10 cellular contexts compared by ENCODE assay signal in the genomic region with DNA sequence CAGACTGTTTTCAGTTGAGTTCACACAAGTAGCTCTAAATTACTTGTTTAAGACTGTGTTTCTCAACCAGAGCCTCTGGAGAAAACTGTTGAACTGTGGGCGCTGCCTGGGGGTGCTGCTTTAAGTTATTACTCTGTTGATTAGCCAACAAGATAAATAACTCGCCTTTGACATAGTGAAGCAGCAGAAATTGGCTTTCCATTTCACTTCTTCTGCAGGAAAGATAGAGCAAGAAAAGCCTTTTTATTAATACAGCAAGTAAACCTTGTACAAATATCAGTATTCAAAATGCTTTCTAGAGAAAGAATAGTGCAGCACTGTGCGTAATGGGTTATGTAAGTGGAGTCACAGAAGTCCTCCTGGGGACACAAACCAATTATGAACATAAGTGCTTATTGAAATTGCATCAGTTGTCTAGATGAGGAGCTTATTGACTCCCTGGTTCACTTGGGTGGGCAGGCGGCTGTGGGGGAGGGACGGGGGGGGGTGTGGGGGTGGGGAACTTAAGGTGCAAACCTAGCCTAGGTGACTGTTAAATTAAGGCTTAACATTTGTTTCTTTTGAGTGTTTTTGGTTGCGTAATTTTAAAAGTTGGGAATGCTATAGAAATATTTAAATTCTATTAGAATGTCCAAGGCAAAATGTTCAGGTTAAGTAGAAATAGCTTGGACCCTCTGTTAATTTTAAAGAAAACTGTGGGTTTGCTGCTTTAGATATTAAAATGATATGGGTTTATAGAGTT. TPM values are rescaled to one million over a fixed set of nuclear protein-coding genes. Genes with fewer than 3 reads are reported as not detected.
A peak's percentile ranks its signal among the peaks of the same experiment; 100 is the strongest.
DNase-seq lines count a peak whose midpoint lies in the region; ATAC-seq and TF ChIP-seq lines count a peak whose summit lies in the region.
"Had no signal": no experiment of that assay in that cellular context is flagged by ENCODE, and none has a peak within 500 bp of the region (broad histone marks: within the 10 kb centered on the region; RNA-seq: fewer than 3 reads in every experiment).

No MANE protein-coding gene starts in this region.

- H3K36me3 ChIP-seq in lung (ENCODE audit: control insufficient read depth in 2 of 2, insufficient read depth in 2 of 2, low read length in 2 of 2) (no peaks in the 10 kb centered on the region), suprapubic skin (no peaks in the 10 kb centered on the region)

- peak; percentile 46 for ATAC-seq in lung (ENCODE audit: insufficient read depth, low FRiP score)
- ATAC-seq in HG03039 (IDR thresholded peaks at IDR 0.05; ENCODE audit: unreplicated experiment), result no peak
- ATAC-seq in HG03521 (IDR thresholded peaks at IDR 0.05; ENCODE audit: unreplicated experiment), result no peak
- ATAC-seq: mucosa of descending colon had no signal

- H3K9me3 ChIP-seq in lung (ENCODE audit: control insufficient read depth in 2 of 2, insufficient read depth in 1 of 2, low read length in 1 of 2) (no peaks in the 10 kb centered on the region), suprapubic skin (no peaks in the 10 kb centered on the region)
- H3K9me3 ChIP-seq: mucosa of descending colon had no signal

- H3K27ac ChIP-seq in cingulate gyrus (ENCODE audit: low read depth, low read length) (peak overlapping the region; percentile 84), lung (ENCODE audit: low read depth in 1 of 2, low read length in 1 of 2) (peak overlapping the region; percentile 4 to 22), suprapubic skin (no peak overlapping the region)

- no peaks in the 10 kb centered on the region for H3K27me3 ChIP-seq in lung (ENCODE audit: control insufficient read depth, insufficient read depth)
- no peaks in the 10 kb centered on the region for H3K27me3 ChIP-seq in suprapubic skin

- H3K4me1 ChIP-seq in lung (ENCODE audit: control insufficient read depth in 2 of 2, insufficient read depth in 2 of 2, low read length in 2 of 2) (peaks cover 7 to 31% of the 10 kb centered on the region in 2 donors), suprapubic skin (peaks cover 53% of the 10 kb centered on the region)

- H3K4me3 ChIP-seq in lung, result no peak overlapping the region
- peak overlapping the region; percentile 24 for H3K4me3 ChIP-seq in suprapubic skin
- H3K4me3 ChIP-seq: mucosa of descending colon had no signal

- TF ChIP-seq CTCF in lung (IDR thresholded peaks at IDR 0.05; ENCODE audit: control extremely low read depth, extremely low read depth) (no peak), suprapubic skin (IDR thresholded peaks at IDR 0.05) (no peak)

- 57 to 68% methylated on average over 6 of the region's 6 CpGs for WGBS in lung, 2 donors
- 42% methylated on average over 6 of the region's 6 CpGs for WGBS in suprapubic skin

- DNase-seq in NCI-H1417 treated with DMSO at 0.1 percent for 48 hours (lab: John Stamatoyannopoulos, UW), result peak; percentile 3
- DNase-seq in lung (ENCODE audit: low spot score), result no peak
- DNase-seq in suprapubic skin (ENCODE audit: low spot score in 2 of 2), result no peak
- DNase-seq in dedifferentiated amniotic fluid mesenchymal stem cell (ENCODE audit: extremely low spot score), result no peak
- DNase-seq in stimulated activated CD4-positive, alpha-beta T cell treated with anti-CD3 and anti-CD28 coated beads, Interleukin-12 subunit alpha, Interleukin-12 subunit beta, amount 100 ng/mL, for 4 hours, result no peak
- DNase-seq: mucosa of descending colon; stimulated activated CD4-positive, alpha-beta T cell treated with anti-CD3 and anti-CD28 coated beads, Interleukin-4, amount 100 ng/mL, for 1 hour had no signal

- TF ChIP-seq EP300 in suprapubic skin (IDR thresholded peaks at IDR 0.05), result no peak

- no peak for TF ChIP-seq POLR2A in suprapubic skin (IDR thresholded peaks at IDR 0.05)

RNA-seq across cellular contexts. Expression of a gene that starts 6.3 kb away (rescaled TPM):
- total RNA-seq in lung (10 to 100 TPM; 31.5 to 66.7 TPM), suprapubic skin (10 to 100 TPM; 35.2 to 60.7 (median 48.6) TPM)
- polyA plus RNA-seq in lung, result 1 to 10 TPM; 4.7 to 8.6 TPM
